ENCODE assay signal across 21 cellular contexts in the genomic region with DNA sequence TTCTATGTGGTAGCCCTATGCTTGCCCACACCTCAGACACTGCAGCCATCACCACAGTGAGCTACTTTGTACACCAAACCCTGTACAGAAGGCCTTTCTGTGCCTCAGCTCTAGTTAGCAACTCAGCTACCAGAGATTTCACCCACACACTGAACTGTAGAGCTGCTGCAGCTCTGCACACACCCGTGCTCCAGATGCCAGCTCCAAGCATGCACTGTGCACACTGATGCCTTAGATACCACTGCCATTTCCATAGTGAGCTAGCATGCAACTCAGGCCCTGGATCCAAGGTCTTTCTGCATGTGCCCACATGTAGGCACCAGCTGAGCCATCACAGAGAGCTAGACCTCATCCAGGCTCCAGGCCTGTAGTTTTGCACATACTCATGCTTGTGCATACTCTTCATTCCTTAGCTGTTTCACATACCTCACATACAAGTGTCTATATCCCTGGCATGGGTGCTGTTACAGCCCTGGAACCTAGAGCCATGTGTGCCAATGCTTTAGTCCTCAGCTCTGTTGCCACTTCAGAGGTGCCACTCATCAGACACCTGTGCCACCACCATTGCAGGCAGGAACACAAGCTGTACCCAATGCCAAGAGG.
"Had no signal": no experiment of that assay in that cellular context is flagged by ENCODE, and none has a peak within 500 bp of the region (broad histone marks: within the 10 kb centered on the region; RNA-seq: fewer than 3 reads in every experiment).

No MANE protein-coding gene starts in this region.

- H3K36me3 ChIP-seq: cardiac muscle cell, esophagus muscularis mucosa, right atrium auricular region, tibial nerve, vagina had no signal

- ATAC-seq: activated CD8-positive, alpha-beta memory T cell treated with anti-CD3 and anti-CD28 coated beads, Interleukin-2, amount 10 ng/mL, durations not matched to agents 7 days and 5 days; activated CD8-positive, alpha-beta T cell treated with anti-CD3 and anti-CD28 coated beads, Interleukin-2, amount 10 ng/mL, durations not matched to agents 7 days and 5 days; left cardiac atrium; naive thymus-derived CD8-positive, alpha-beta T cell; psoas muscle had no signal

- H3K4me3 ChIP-seq: cardiac muscle cell, esophagus muscularis mucosa, psoas muscle, right atrium auricular region, tibial nerve, vagina had no signal

- H2AFZ ChIP-seq: parathyroid adenoma had no signal

- H3K27ac ChIP-seq: cardiac muscle cell, esophagus muscularis mucosa, parathyroid adenoma, psoas muscle, right atrium auricular region, tibial nerve, vagina had no signal

- H3K27ac Mint-ChIP-seq: activated B cell treated with CpG ODN at 0.5 μM for 24 hours; activated CD8-positive, alpha-beta memory T cell treated with anti-CD3 and anti-CD28 coated beads, Interleukin-2, amount 10 ng/mL, durations not matched to agents 7 days and 5 days; activated CD8-positive, alpha-beta T cell treated with anti-CD3 and anti-CD28 coated beads, Interleukin-2, amount 10 ng/mL, durations not matched to agents 7 days and 5 days; activated naive CD8-positive, alpha-beta T cell; activated T-helper 2 cell treated with anti-CD3 and anti-CD28 coated beads, Interferon-gamma antibody, Interleukin-2, Interleukin-4, amounts not matched to agents 10 μg/mL and 5 μg/mL and 100 μg/mL, durations not matched to agents 14 hours and 24 hours and 36 hours; naive thymus-derived CD8-positive, alpha-beta T cell had no signal

- H3K27me3 ChIP-seq: cardiac muscle cell, esophagus muscularis mucosa, right atrium auricular region, tibial nerve, vagina had no signal

- H3K4me1 ChIP-seq: esophagus muscularis mucosa, parathyroid adenoma, psoas muscle, right atrium auricular region, tibial nerve, vagina had no signal

- H3K9ac ChIP-seq: parathyroid adenoma had no signal

- DNase-seq: activated B cell treated with CpG ODN at 0.5 μM for 24 hours; activated CD8-positive, alpha-beta memory T cell treated with anti-CD3 and anti-CD28 coated beads, Interleukin-2, amount 10 ng/mL, durations not matched to agents 7 days and 5 days; activated CD8-positive, alpha-beta T cell treated with anti-CD3 and anti-CD28 coated beads, Interleukin-2, amount 10 ng/mL, durations not matched to agents 7 days and 5 days; activated naive CD4-positive, alpha-beta T cell; activated T-cell treated with anti-CD3 and anti-CD28 coated beads, Interleukin-2, amount 50 U/mL, for 48 hours; foreskin melanocyte; left cardiac atrium; naive thymus-derived CD8-positive, alpha-beta T cell; occipital lobe; psoas muscle; stimulated activated CD4-positive, alpha-beta T cell treated with anti-CD3 and anti-CD28 coated beads, Interleukin-2, amount 100 ng/mL, for 48 hours; stimulated activated naive CD4-positive, alpha-beta T cell treated with Interleukin-2 at 50 U/mL for 16 hours; T-helper 2 cell had no signal

- H3K9me3 ChIP-seq: psoas muscle, vagina had no signal

- H3K79me2 ChIP-seq: parathyroid adenoma had no signal

- H3K36me3 Mint-ChIP-seq: activated CD8-positive, alpha-beta memory T cell treated with anti-CD3 and anti-CD28 coated beads, Interleukin-2, amount 10 ng/mL, durations not matched to agents 7 days and 5 days; activated naive CD8-positive, alpha-beta T cell had no signal
